ENCODE assay signal across 8 cellular contexts in the genomic region with DNA sequence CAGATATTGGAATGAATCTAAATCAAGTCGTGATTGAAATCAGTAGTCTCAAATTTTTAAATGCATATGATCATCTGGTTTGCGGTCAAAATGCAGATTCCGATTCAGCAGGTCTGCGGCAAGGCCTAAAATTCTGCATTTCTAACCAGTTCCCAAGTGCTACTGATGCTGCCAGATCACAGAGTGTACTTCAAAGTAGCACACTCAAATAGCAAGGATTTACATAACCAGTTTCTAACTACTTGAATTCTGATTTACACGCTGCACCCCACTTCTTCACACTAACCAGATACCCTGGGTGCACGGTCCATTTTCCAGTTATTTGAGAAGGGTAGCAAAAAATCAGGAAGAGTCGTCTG. TPM values are rescaled to one million over a fixed set of nuclear protein-coding genes. Genes with fewer than 3 reads are reported as not detected.
DNase-seq lines count a peak whose midpoint lies in the region; ATAC-seq, FAIRE-seq and TF ChIP-seq lines count a peak whose summit lies in the region.

No MANE protein-coding gene starts in this region.

- FAIRE-seq in GM19239 (lab: Jason Lieb, UNC), result no peak

- H3K27ac ChIP-seq in SK-N-MC (no peak overlapping the region), esophagus muscularis mucosa (replicated peaks in 1 of 4) (peak overlapping the region; percentile 75 to 84 (median 80)), psoas muscle (peak overlapping the region; percentile 89)

- TF ChIP-seq CTCF in esophagus muscularis mucosa (IDR thresholded peaks at IDR 0.05) (no peak), psoas muscle (IDR thresholded peaks at IDR 0.05) (no peak)

- H3K36me3 ChIP-seq in SK-N-MC (ENCODE audit: insufficient read depth, low read length) (no peaks in the 10 kb centered on the region), esophagus muscularis mucosa (peaks cover 0 to 11% (median under 1%) of the 10 kb centered on the region in 4 donors), psoas muscle (ENCODE audit: insufficient read depth in 1 of 2, low read depth in 1 of 2) (peaks cover 0 to 21% of the 10 kb centered on the region in 2 donors)

- H3K27me3 ChIP-seq in esophagus muscularis mucosa (no peaks in the 10 kb centered on the region), psoas muscle (ENCODE audit: insufficient read depth in 3 of 3, low read length in 2 of 3) (no peaks in the 10 kb centered on the region)

- no peak for TF ChIP-seq EP300 in esophagus muscularis mucosa (IDR thresholded peaks at IDR 0.05)

- WGBS in esophagus muscularis mucosa, result 49% methylated on average over 7 of the region's 7 CpGs
- 3 to 40% (median 4%) methylated on average over 7 of the region's 7 CpGs for WGBS in psoas muscle, 3 donors

- intact Hi-C loops in esophagus muscularis mucosa (cut with DNase I), result loop anchor here (10.0 kb wide), 2 partner anchors 95 to 135 kb away; no protein-coding TSS in a partner anchor
- intact Hi-C loops in psoas muscle (cut with DNase I), result loop anchor here (5.0 to 10.0 kb wide), 2 partner anchors 83 to 105 kb away; a partner anchor contains a TSS

- H3K9me3 ChIP-seq in SK-N-MC (ENCODE audit: low read depth, low read length) (no peaks in the 10 kb centered on the region), esophagus muscularis mucosa (no peaks in the 10 kb centered on the region), psoas muscle (no peaks in the 10 kb centered on the region)

- DNase-seq in GF-D8 (lab: John Stamatoyannopoulos, UW) (peak; percentile 4), SK-N-MC (ENCODE audit: low read depth, low spot score) (no peak), esophagus muscularis mucosa (ENCODE audit: extremely low spot score) (no peak), psoas muscle (no peak), GM19239 (ENCODE audit: insufficient read length, low spot score) (no peak), activated gamma-delta T cell (lab: John Stamatoyannopoulos, UW) (no peak), midbrain (lab: John Stamatoyannopoulos, UW) (no peak)

- H3K9ac ChIP-seq in SK-N-MC (ENCODE audit: insufficient read length), result peak overlapping the region; percentile 94

- H3K4me1 ChIP-seq in esophagus muscularis mucosa (peaks cover 3 to 17% (median 11%) of the 10 kb centered on the region in 4 donors), psoas muscle (no peaks in the 10 kb centered on the region)

- ATAC-seq in HG02623 (IDR thresholded peaks at IDR 0.05; ENCODE audit: unreplicated experiment), result peak; percentile 13
- no peak for ATAC-seq in psoas muscle

- no peak for TF ChIP-seq POLR2A in esophagus muscularis mucosa (IDR thresholded peaks at IDR 0.05; ENCODE audit: low read depth)

- H3K4me3 ChIP-seq in SK-N-MC (peak overlapping the region; percentile 79), esophagus muscularis mucosa (peak overlapping the region; percentile 67 to 80 (median 69)), psoas muscle (peak overlapping the region; percentile 76)

RNA-seq across cellular contexts. Expression of a gene that starts 0.8 kb away (rescaled TPM):
- total RNA-seq in esophagus muscularis mucosa (10 to 100 TPM in 1 of 4 donors, 1 to 10 TPM in 3; 7.5 to 10.8 (median 8.4) TPM), psoas muscle (10 to 100 TPM; 12.0 to 14.6 (median 13.2) TPM)
- 1 to 10 TPM; 3.0 to 8.0 (median 4.8) TPM for polyA plus RNA-seq in psoas muscle

RNA-seq across cellular contexts. Expression of a gene that starts 15.6 kb away (rescaled TPM):
- total RNA-seq in esophagus muscularis mucosa, result 1 to 10 TPM in 3 of 4 donors, under 1 TPM in 1; 0.84 to 1.7 (median 1.2) TPM
- total RNA-seq in psoas muscle, result 1 to 10 TPM in 3 of 4 donors, under 1 TPM in 1; 0.58 to 1.8 (median 1.2) TPM
- polyA plus RNA-seq in psoas muscle, result 1 to 10 TPM in 2 of 3 donors, under 1 TPM in 1; 0.48 to 1.9 (median 1.1) TPM
